In genomic region chr4:123025398-123025797, GRCh38 we compare ENCODE assay signal across 21 cellular contexts.
"Had no signal": no experiment of that assay in that cellular context is flagged by ENCODE, and none has a peak within 500 bp of the region (broad histone marks: within the 10 kb centered on the region; RNA-seq: fewer than 3 reads in every experiment).

No MANE protein-coding gene starts in this region.

- H3K4me3 ChIP-seq: coronary artery, neural progenitor cell, psoas muscle, skin epidermis, spleen, thoracic aorta, transverse colon, upper lobe of right lung, uterus had no signal

- H3K27me3 Mint-ChIP-seq: naive thymus-derived CD4-positive, alpha-beta T cell; stimulated activated memory B cell treated with anti-CD40 and anti-IgM and Interleukin-4, amounts not matched to agents 10 μg/mL and 1 μg/mL and 100 μg/mL, for 72 hours; stimulated activated naive CD8-positive, alpha-beta T cell treated with anti-CD3 and anti-CD28 coated beads, Interleukin-15, Interleukin-2, amounts not matched to agents 100 ng/mL and 50 ng/mL, for 24 hours had no signal

- H3K27me3 ChIP-seq: neural progenitor cell, spleen, transverse colon, upper lobe of right lung, uterus had no signal

- DNase-seq: effector memory CD4-positive, alpha-beta T cell; hypothalamus; immature natural killer cell; kidney; naive thymus-derived CD4-positive, alpha-beta T cell; psoas muscle; right cardiac atrium; spleen; stimulated activated CD4-positive, alpha-beta T cell treated with anti-CD3 and anti-CD28 coated beads, Interleukin-4, amount 100 ng/mL, for 4 hours; transverse colon; upper lobe of right lung; uterus had no signal

- H3K9me3 ChIP-seq: psoas muscle, spleen, thoracic aorta, transverse colon, upper lobe of right lung, uterus had no signal

- H3K27ac ChIP-seq: coronary artery, neural progenitor cell, psoas muscle, skin epidermis, spleen, thoracic aorta, transverse colon, upper lobe of right lung, uterus had no signal

- H3K36me3 ChIP-seq: thoracic aorta, transverse colon, uterus had no signal

- H3K9ac ChIP-seq: neural progenitor cell had no signal

- H3K4me2 ChIP-seq: neural progenitor cell had no signal

- H3K4me1 ChIP-seq: neural progenitor cell, transverse colon, upper lobe of right lung, uterus had no signal

- H3K9me3 Mint-ChIP-seq: immature natural killer cell; stimulated activated memory B cell treated with anti-CD40 and anti-IgM and Interleukin-4, amounts not matched to agents 10 μg/mL and 1 μg/mL and 100 μg/mL, for 72 hours; stimulated activated naive CD8-positive, alpha-beta T cell treated with anti-CD3 and anti-CD28 coated beads, Interleukin-15, Interleukin-2, amounts not matched to agents 100 ng/mL and 50 ng/mL, for 24 hours had no signal

- H2AFZ ChIP-seq: neural progenitor cell had no signal

- FAIRE-seq: frontal cortex, kidney had no signal

- H3K27ac Mint-ChIP-seq: immature natural killer cell; neural progenitor cell; stimulated activated memory B cell treated with anti-CD40 and anti-IgM and Interleukin-4, amounts not matched to agents 10 μg/mL and 1 μg/mL and 100 μg/mL, for 72 hours; stimulated activated naive CD8-positive, alpha-beta T cell treated with anti-CD3 and anti-CD28 coated beads, Interleukin-15, Interleukin-2, amounts not matched to agents 100 ng/mL and 50 ng/mL, for 24 hours had no signal

- H3K4me1 Mint-ChIP-seq: immature natural killer cell, neural progenitor cell had no signal

- ATAC-seq: naive thymus-derived CD4-positive, alpha-beta T cell; psoas muscle; right cardiac atrium; stimulated activated memory B cell treated with anti-CD40 and anti-IgM and Interleukin-4, amounts not matched to agents 10 μg/mL and 1 μg/mL and 100 μg/mL, for 72 hours; upper lobe of right lung had no signal

- H3K4me3 Mint-ChIP-seq: immature natural killer cell; mesothelial cell of epicardium; naive thymus-derived CD4-positive, alpha-beta T cell; nephron; neural progenitor cell; stimulated activated memory B cell treated with anti-CD40 and anti-IgM and Interleukin-4, amounts not matched to agents 10 μg/mL and 1 μg/mL and 100 μg/mL, for 72 hours; stimulated activated naive CD8-positive, alpha-beta T cell treated with anti-CD3 and anti-CD28 coated beads, Interleukin-15, Interleukin-2, amounts not matched to agents 100 ng/mL and 50 ng/mL, for 24 hours had no signal
